Comparison of ENCODE assay signal across 1 cellular context in the genomic region with DNA sequence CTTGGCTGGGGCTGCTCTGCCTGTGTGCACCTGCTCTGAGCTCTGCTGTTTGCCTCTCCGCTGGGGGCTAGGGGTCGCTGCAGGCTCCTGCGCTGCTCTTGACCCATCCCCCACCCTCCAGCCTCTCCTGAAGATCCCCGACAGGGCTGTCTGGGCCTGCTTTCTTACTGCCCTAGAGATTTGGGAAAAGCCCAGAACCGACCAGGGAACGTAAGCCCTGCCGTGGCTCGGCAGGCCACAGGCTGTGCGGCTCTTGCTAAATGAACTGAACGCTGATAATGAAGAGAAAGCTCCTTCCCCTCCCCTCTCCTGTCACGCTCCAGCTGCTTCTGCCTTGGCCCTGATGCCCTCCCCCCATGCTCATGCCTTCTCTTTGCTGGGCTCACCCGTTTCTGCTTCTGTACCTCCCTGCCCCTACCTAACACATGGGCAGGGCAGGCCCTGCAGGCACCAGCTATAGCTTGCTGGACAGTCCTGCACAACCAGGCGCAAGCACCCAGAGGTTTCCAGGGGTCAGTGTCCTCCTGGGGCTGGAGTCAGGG.
TF ChIP-seq lines count a peak whose summit lies in the region.

No MANE protein-coding gene starts in this region.

TF ChIP-seq in K562, 482 proteins besides CTCF, POLR2A, EP300 and RAD21 (continued from another document):
- TF ChIP-seq SMAD4 (CRISPR knock-in tag; conservative IDR thresholded peaks at IDR 0.05) = 0 out of 2 replicates have a peak, but pooled peaks have one; percentile 32
- TF ChIP-seq ZNF23 (CRISPR knock-in tag; IDR thresholded peaks at IDR 0.05) = no peak
- TF ChIP-seq SMC3 (conservative IDR thresholded peaks at IDR 0.05; ENCODE audit: insufficient read depth, low read depth, low read length) = 0 out of 2 replicates have a peak, but pooled peaks have one; percentile 28
- TF ChIP-seq SAFB (IDR thresholded peaks at IDR 0.05; ENCODE audit: borderline replicate concordance, low read depth, low read length) = no peak
- peak; percentile 59; the same call in 1 of the 2 replicates for TF ChIP-seq RB1 (IDR thresholded peaks at IDR 0.05; ENCODE audit: low read depth)
- TF ChIP-seq HOXB6 (CRISPR knock-in tag; IDR thresholded peaks at IDR 0.05; ENCODE audit: borderline replicate concordance) = no peak
- 0 out of 2 replicates have a peak, but pooled peaks have one; percentile 43 for TF ChIP-seq MYC (IDR thresholded peaks at IDR 0.05; ENCODE audit: low read depth, low read length)
- no peak for TF ChIP-seq MYC (CRISPR knock-in tag; IDR thresholded peaks at IDR 0.05; ENCODE audit: borderline replicate concordance, low read depth)
- TF ChIP-seq TRIM24 (IDR thresholded peaks at IDR 0.05) = 0 out of 4 replicates have a peak, but pooled peaks of 1 of the 2 experiments have one; percentile 16
- peak in 1 of 3 experiments; percentile 15 for TF ChIP-seq YY1 (IDR thresholded peaks at IDR 0.05; ENCODE audit: borderline replicate concordance in 1 of 3, control insufficient read depth in 1 of 3, extremely low read depth in 1 of 3, insufficient read depth in 3 of 3, insufficient read length in 1 of 3, insufficient replicate concordance in 2 of 3, low read depth in 1 of 3, low read length in 2 of 3)
- TF ChIP-seq JUND (IDR thresholded peaks at IDR 0.05; ENCODE audit: borderline replicate concordance, low read depth, low read length) = 0 out of 2 replicates have a peak, but pooled peaks have one; percentile 38
- TF ChIP-seq JUND (tag; IDR thresholded peaks at IDR 0.05; ENCODE audit: borderline replicate concordance, low read depth, low read length) = no peak
- no peak for TF ChIP-seq CTBP1 (IDR thresholded peaks at IDR 0.05; ENCODE audit: borderline replicate concordance)
- TF ChIP-seq, protein P1, sequence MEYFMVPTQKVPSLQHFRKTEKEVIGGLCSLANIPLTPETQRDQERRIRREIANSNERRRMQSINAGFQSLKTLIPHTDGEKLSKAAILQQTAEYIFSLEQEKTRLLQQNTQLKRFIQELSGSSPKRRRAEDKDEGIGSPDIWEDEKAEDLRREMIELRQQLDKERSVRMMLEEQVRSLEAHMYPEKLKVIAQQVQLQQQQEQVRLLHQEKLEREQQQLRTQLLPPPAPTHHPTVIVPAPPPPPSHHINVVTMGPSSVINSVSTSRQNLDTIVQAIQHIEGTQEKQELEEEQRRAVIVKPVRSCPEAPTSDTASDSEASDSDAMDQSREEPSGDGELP (CRISPR knock-in tag; IDR thresholded peaks at IDR 0.05; ENCODE audit: borderline replicate concordance) = 0 out of 2 replicates have a peak, but pooled peaks have one; percentile 48
- peak in 1 of 2 experiments; percentile 37; a peak in 1 of 4 replicates for TF ChIP-seq TEAD1 (CRISPR knock-in tag; IDR thresholded peaks at IDR 0.05)
